ENCODE assay signal across 6 cellular contexts in genomic region chr1:30199563-30199962, GRCh38.
"Had no signal": no experiment of that assay in that cellular context is flagged by ENCODE, and none has a peak within 500 bp of the region (broad histone marks: within the 10 kb centered on the region; RNA-seq: fewer than 3 reads in every experiment).

No MANE protein-coding gene starts in this region.

- ATAC-seq: GM23338, HepG2 had no signal

- H3K4me3 ChIP-seq: GM23338 had no signal

- H3K4me3 Mint-ChIP-seq: GM23338, H9, IgD-negative memory B cell had no signal

- H2AFZ ChIP-seq: GM23338 had no signal

- DNase-seq: H9, HCEC 1CT had no signal

- H3K27ac ChIP-seq: HL-60 had no signal

- H3K27ac Mint-ChIP-seq: GM23338, H9, IgD-negative memory B cell had no signal

- H3K4me2 ChIP-seq: GM23338 had no signal

- H3K4me1 Mint-ChIP-seq: IgD-negative memory B cell had no signal

- H3K36me3 Mint-ChIP-seq: IgD-negative memory B cell had no signal
